ENCODE assay signal across 23 cellular contexts in the genomic region with DNA sequence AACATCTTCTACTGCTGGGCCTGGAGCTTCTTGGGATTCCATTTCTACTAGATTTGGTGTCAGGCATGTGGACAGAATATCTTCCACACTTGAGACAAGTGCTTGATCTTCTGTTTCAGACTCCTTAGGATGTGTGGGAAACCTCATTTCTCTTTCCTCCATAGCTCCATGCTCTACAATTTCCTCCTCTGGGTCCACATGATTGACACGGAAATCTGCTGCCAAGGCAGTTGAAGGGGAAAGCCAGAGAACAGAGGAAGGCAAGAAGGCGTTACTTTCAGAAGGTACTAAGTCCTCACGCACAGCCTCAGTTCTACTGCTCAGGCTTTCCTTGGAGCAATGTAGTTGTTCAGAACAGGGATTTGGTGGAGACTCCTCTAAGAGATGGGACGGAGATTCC.
"Had no signal": no experiment of that assay in that cellular context is flagged by ENCODE, and none has a peak within 500 bp of the region (broad histone marks: within the 10 kb centered on the region; RNA-seq: fewer than 3 reads in every experiment).

No MANE protein-coding gene starts in this region.

- H3K36me3 ChIP-seq: upper lobe of right lung had no signal

- H3K79me2 ChIP-seq: parathyroid adenoma had no signal

- H3K4me1 ChIP-seq: body of pancreas, heart right ventricle, parathyroid adenoma, thyroid gland, upper lobe of right lung had no signal

- ATAC-seq: body of pancreas, heart right ventricle, left cardiac atrium, right cardiac atrium, T-cell, upper lobe of right lung had no signal

- H3K9ac ChIP-seq: parathyroid adenoma had no signal

- H3K4me3 Mint-ChIP-seq: memory B cell; nephron progenitor cell; stimulated activated naive CD8-positive, alpha-beta T cell treated with anti-CD3 and anti-CD28 coated beads, Interleukin-15, Interleukin-2, amounts not matched to agents 100 ng/mL and 50 ng/mL, for 24 hours; T-cell had no signal

- H3K27ac ChIP-seq: body of pancreas, heart right ventricle, parathyroid adenoma, thyroid gland, upper lobe of right lung had no signal

- H3K9me3 ChIP-seq: body of pancreas, heart right ventricle, thyroid gland, upper lobe of right lung had no signal

- H3K9me3 Mint-ChIP-seq: memory B cell; nephron progenitor cell; stimulated activated naive CD8-positive, alpha-beta T cell treated with anti-CD3 and anti-CD28 coated beads, Interleukin-15, Interleukin-2, amounts not matched to agents 100 ng/mL and 50 ng/mL, for 24 hours; T-cell had no signal

- H3K27me3 Mint-ChIP-seq: memory B cell; stimulated activated naive CD8-positive, alpha-beta T cell treated with anti-CD3 and anti-CD28 coated beads, Interleukin-15, Interleukin-2, amounts not matched to agents 100 ng/mL and 50 ng/mL, for 24 hours; T-cell had no signal

- H3K4me3 ChIP-seq: body of pancreas, heart right ventricle, thyroid gland, upper lobe of right lung had no signal

- H3K27ac Mint-ChIP-seq: memory B cell; nephron progenitor cell; stimulated activated naive CD8-positive, alpha-beta T cell treated with anti-CD3 and anti-CD28 coated beads, Interleukin-15, Interleukin-2, amounts not matched to agents 100 ng/mL and 50 ng/mL, for 24 hours; T-cell had no signal

- H3K27me3 ChIP-seq: body of pancreas, heart right ventricle, thyroid gland, upper lobe of right lung had no signal

- DNase-seq: activated CD4-positive, alpha-beta T cell treated with anti-CD3 and anti-CD28 coated beads for 1 hour; activated CD4-positive, alpha-beta T cell treated with anti-CD3 and anti-CD28 coated beads, Interleukin-2, amount 50 U/mL, for 4 hours; activated gamma-delta T cell; activated naive CD4-positive, alpha-beta T cell treated with anti-CD3 and anti-CD28 coated beads, Interleukin-2, amount 50 U/mL, for 16 hours; activated T-cell treated with anti-CD3 and anti-CD28 coated beads, Interleukin-2, amount 50 U/mL, for 48 hours; anterior cingulate cortex; body of pancreas; heart right ventricle; islet precursor cell; left cardiac atrium; nephron progenitor cell; nucleus accumbens; right cardiac atrium; stimulated activated CD4-positive, alpha-beta T cell treated with anti-CD3 and anti-CD28 coated beads, Interleukin-12 subunit alpha, Interleukin-12 subunit beta, amount 100 ng/mL, for 4 hours; stimulated activated CD4-positive, alpha-beta T cell treated with anti-CD3 and anti-CD28 coated beads, Interleukin-4, amount 100 ng/mL, for 4 hours; substantia nigra; T-cell; T-helper 9 cell; thyroid gland; upper lobe of right lung had no signal

- H2AFZ ChIP-seq: parathyroid adenoma had no signal
